In the genomic region with DNA sequence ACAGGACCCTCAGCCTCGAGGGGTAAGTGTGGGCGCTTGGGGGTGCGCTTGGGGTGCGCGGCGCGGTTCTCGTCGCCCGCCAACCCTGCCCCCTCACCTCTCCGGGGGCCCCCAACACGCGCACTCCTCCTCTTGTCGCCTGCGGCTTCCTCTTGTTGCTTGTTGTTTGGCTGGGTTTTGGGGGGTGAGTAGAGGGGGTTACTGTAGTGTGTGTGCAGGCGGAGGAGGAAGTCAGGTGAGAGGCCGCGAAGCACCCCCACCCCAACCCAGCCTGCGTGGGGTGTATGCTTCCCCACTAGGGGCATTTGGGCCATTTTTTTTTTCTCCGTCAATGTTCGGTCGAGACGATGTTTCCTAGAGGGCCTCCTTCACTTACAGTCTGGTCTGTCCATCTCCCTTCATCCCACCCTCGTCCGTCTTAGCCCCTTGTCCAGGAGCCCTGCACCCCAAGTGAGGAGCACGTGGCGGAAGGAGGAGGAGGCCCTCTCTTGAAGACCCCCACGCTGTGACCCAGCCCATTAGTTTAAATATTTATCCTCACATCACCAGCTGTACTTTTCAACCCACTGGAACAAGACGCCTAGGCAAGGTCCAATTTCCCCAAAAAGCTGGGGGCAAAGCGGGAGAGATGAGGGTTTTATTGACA, we compare ENCODE assay signal across 1 cellular context.
TF ChIP-seq lines count a peak whose summit lies in the region.

No MANE protein-coding gene starts in this region.

TF ChIP-seq in endothelial cell of umbilical vein, 7 proteins besides CTCF, POLR2A, EP300 and RAD21:
- TF ChIP-seq FOS (IDR thresholded peaks at IDR 0.05; ENCODE audit: borderline replicate concordance, insufficient read depth, low read length) (no peak), EZH2 (IDR thresholded peaks at IDR 0.05; ENCODE audit: borderline replicate concordance, low read depth, low read length, severe bottlenecking) (peak; percentile 60), MYC (IDR thresholded peaks at IDR 0.05; ENCODE audit: low read depth, low read length) (no peak), JUN (IDR thresholded peaks at IDR 0.05; ENCODE audit: borderline replicate concordance, insufficient read depth, insufficient read length, low read depth) (no peak)
- TF ChIP-seq, protein P1, sequence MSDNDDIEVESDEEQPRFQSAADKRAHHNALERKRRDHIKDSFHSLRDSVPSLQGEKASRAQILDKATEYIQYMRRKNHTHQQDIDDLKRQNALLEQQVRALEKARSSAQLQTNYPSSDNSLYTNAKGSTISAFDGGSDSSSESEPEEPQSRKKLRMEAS (IDR thresholded peaks at IDR 0.05; ENCODE audit: insufficient read depth, insufficient read length): no peak
TF ChIP-seq in endothelial cell of umbilical vein: peak in this region for 1.
